In the genomic region with DNA sequence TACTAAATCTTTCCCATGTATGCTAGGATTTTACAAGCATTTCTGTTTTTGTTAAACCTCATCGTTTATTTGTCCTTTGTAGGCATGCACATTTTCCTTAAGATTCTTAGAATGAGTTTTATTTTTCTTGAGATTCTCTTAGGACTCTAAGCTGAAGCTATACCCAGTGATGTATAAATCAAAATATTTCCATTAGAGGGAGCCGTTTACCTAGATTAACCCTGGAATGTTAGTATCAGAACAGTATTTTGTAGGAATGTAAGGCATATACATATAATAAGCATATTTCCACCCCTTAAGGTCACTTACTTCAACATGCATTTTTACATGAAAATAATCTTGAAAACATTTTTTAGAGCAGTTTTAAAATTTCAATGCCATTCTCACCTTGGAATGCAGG, we compare ENCODE assay signal across 8 cellular contexts. TPM values are rescaled to one million over a fixed set of nuclear protein-coding genes. Genes with fewer than 3 reads are reported as not detected.
A peak's percentile ranks its signal among the peaks of the same experiment; 100 is the strongest.
DNase-seq lines count a peak whose midpoint lies in the region; ATAC-seq and TF ChIP-seq lines count a peak whose summit lies in the region.

No MANE protein-coding gene starts in this region.

- no peak for TF ChIP-seq EP300 in transverse colon (IDR thresholded peaks at IDR 0.05; ENCODE audit: low read depth)

- TF ChIP-seq POLR2A in transverse colon (IDR thresholded peaks at IDR 0.05) = no peak

- H3K27ac ChIP-seq in OCI-LY3 (ENCODE audit: low read length) (no peak overlapping the region), fibroblast of lung (ENCODE audit: insufficient read depth, low read length) (no peak overlapping the region), transverse colon (no peak overlapping the region)

- H3K79me2 ChIP-seq in OCI-LY3 (ENCODE audit: low read length) = no peaks in the 10 kb centered on the region
- no peaks in the 10 kb centered on the region for H3K79me2 ChIP-seq in fibroblast of lung (ENCODE audit: control insufficient read depth, insufficient read depth, low read length)

- no peak overlapping the region for H3K27ac Mint-ChIP-seq in activated CD8-positive, alpha-beta T cell treated with anti-CD3 and anti-CD28 coated beads for 36 hours
- H3K27ac Mint-ChIP-seq in activated CD8-positive, alpha-beta T cell treated with anti-CD3 and anti-CD28 coated beads, Interleukin-2, amount 10 ng/mL, durations not matched to agents 7 days and 5 days = no peak overlapping the region

- no peak overlapping the region for H3K9ac ChIP-seq in OCI-LY3 (ENCODE audit: low read length)
- H3K9ac ChIP-seq in fibroblast of lung (ENCODE audit: insufficient read depth, low read length) = no peak overlapping the region

- CTCF ChIA-PET in activated CD8-positive, alpha-beta T cell treated with anti-CD3 and anti-CD28 coated beads for 36 hours (lab: Charles Lee) = interaction anchor here (0.9 kb wide), 1 partner anchor 23 kb away, joined by 3 read pairs; no protein-coding TSS in a partner anchor
- CTCF ChIA-PET in activated CD8-positive, alpha-beta T cell treated with anti-CD3 and anti-CD28 coated beads, Interleukin-2, amount 10 ng/mL, durations not matched to agents 7 days and 5 days (lab: Charles Lee) = no interaction called here

- WGBS in transverse colon (ENCODE audit: low coverage in 1 of 2), 2 donors = 4 to 23% methylated on average over 2 of the region's 2 CpGs

- H3K4me3 Mint-ChIP-seq in activated CD8-positive, alpha-beta T cell treated with anti-CD3 and anti-CD28 coated beads for 36 hours = no peak overlapping the region
- no peak overlapping the region for H3K4me3 Mint-ChIP-seq in activated CD8-positive, alpha-beta T cell treated with anti-CD3 and anti-CD28 coated beads, Interleukin-2, amount 10 ng/mL, durations not matched to agents 7 days and 5 days

- no peak for ATAC-seq in activated CD8-positive, alpha-beta T cell treated with anti-CD3 and anti-CD28 coated beads for 36 hours
- ATAC-seq in activated CD8-positive, alpha-beta T cell treated with anti-CD3 and anti-CD28 coated beads, Interleukin-2, amount 10 ng/mL, durations not matched to agents 7 days and 5 days = no peak
- ATAC-seq in GM18519 (IDR thresholded peaks at IDR 0.05; ENCODE audit: low FRiP score, unreplicated experiment) (no peak), HG03520 (IDR thresholded peaks at IDR 0.05; ENCODE audit: unreplicated experiment) (no peak), HG03039 (IDR thresholded peaks at IDR 0.05; ENCODE audit: unreplicated experiment) (no peak)

- H3K4me2 ChIP-seq in OCI-LY3 (ENCODE audit: low read length) (no peak overlapping the region), fibroblast of lung (ENCODE audit: extremely low read depth, insufficient read depth, low read length) (no peak overlapping the region)

- in situ Hi-C loops in transverse colon (cut with MboI; ENCODE audit: low pct_ligation_motif_present in 1 of 4, low pct_unique_long_range_greater_than_20kb in 1 of 4, low sequenced_read_pairs in 3 of 4) = no loop called here

- H3K4me1 Mint-ChIP-seq in activated CD8-positive, alpha-beta T cell treated with anti-CD3 and anti-CD28 coated beads for 36 hours (ENCODE audit: low read depth) = no peaks in the 10 kb centered on the region
- H3K4me1 Mint-ChIP-seq in activated CD8-positive, alpha-beta T cell treated with anti-CD3 and anti-CD28 coated beads, Interleukin-2, amount 10 ng/mL, durations not matched to agents 7 days and 5 days (ENCODE audit: low read depth) = no peaks in the 10 kb centered on the region

- H3K27me3 ChIP-seq in OCI-LY3 (ENCODE audit: low read depth, low read length) = no peaks in the 10 kb centered on the region
- H3K27me3 ChIP-seq in fibroblast of lung (ENCODE audit: control insufficient read depth, insufficient read depth, low read length) = no peaks in the 10 kb centered on the region
- no peaks in the 10 kb centered on the region for H3K27me3 ChIP-seq in transverse colon

- no peaks in the 10 kb centered on the region for H4K20me1 ChIP-seq in OCI-LY3 (ENCODE audit: insufficient read depth, low read length)
- no peaks in the 10 kb centered on the region for H4K20me1 ChIP-seq in fibroblast of lung (ENCODE audit: control insufficient read depth, extremely low read depth, insufficient read depth, low read length)

- DNase-seq in activated CD8-positive, alpha-beta T cell treated with anti-CD3 and anti-CD28 coated beads for 36 hours = no peak
- DNase-seq in activated CD8-positive, alpha-beta T cell treated with anti-CD3 and anti-CD28 coated beads, Interleukin-2, amount 10 ng/mL, durations not matched to agents 7 days and 5 days = no peak
- DNase-seq in fibroblast of lung (ENCODE audit: low read depth in 2 of 2) (peak; percentile 23 to 58), transverse colon (no peak)

- POLR2A ChIA-PET in activated CD8-positive, alpha-beta T cell treated with anti-CD3 and anti-CD28 coated beads for 36 hours (lab: Charles Lee) = no interaction called here
- POLR2A ChIA-PET in activated CD8-positive, alpha-beta T cell treated with anti-CD3 and anti-CD28 coated beads, Interleukin-2, amount 10 ng/mL, durations not matched to agents 7 days and 5 days (lab: Charles Lee) = no interaction called here

- intact Hi-C loops in activated CD8-positive, alpha-beta T cell treated with anti-CD3 and anti-CD28 coated beads for 36 hours (cut with micrococcal nuclease) = no loop called here
- intact Hi-C loops in transverse colon (cut with DNase I; ENCODE audit: low total_unique reads) = no loop called here

- H3K9me3 ChIP-seq in OCI-LY3 (ENCODE audit: insufficient read depth, low read length) (no peaks in the 10 kb centered on the region), fibroblast of lung (ENCODE audit: control insufficient read depth, insufficient read depth, low read depth, low read length) (no peaks in the 10 kb centered on the region), transverse colon (no peaks in the 10 kb centered on the region)

- no peaks in the 10 kb centered on the region for H3K9me3 Mint-ChIP-seq in activated CD8-positive, alpha-beta T cell treated with anti-CD3 and anti-CD28 coated beads for 36 hours
- H3K9me3 Mint-ChIP-seq in activated CD8-positive, alpha-beta T cell treated with anti-CD3 and anti-CD28 coated beads, Interleukin-2, amount 10 ng/mL, durations not matched to agents 7 days and 5 days (ENCODE audit: insufficient read depth) = no peaks in the 10 kb centered on the region

- H3K36me3 ChIP-seq in OCI-LY3 (replicated peaks; ENCODE audit: low read depth, low read length) (no peaks in the 10 kb centered on the region), fibroblast of lung (ENCODE audit: control insufficient read depth, insufficient read depth, low read length) (no peaks in the 10 kb centered on the region), transverse colon (no peaks in the 10 kb centered on the region)

- H3K27me3 Mint-ChIP-seq in activated CD8-positive, alpha-beta T cell treated with anti-CD3 and anti-CD28 coated beads for 36 hours = no peaks in the 10 kb centered on the region
- H3K27me3 Mint-ChIP-seq in activated CD8-positive, alpha-beta T cell treated with anti-CD3 and anti-CD28 coated beads, Interleukin-2, amount 10 ng/mL, durations not matched to agents 7 days and 5 days (ENCODE audit: low read depth) = peaks cover 3% of the 10 kb centered on the region

- H2AFZ ChIP-seq in OCI-LY3 (ENCODE audit: low read depth, low read length) = no peak overlapping the region
- no peak overlapping the region for H2AFZ ChIP-seq in fibroblast of lung (ENCODE audit: low read length)

- no peak overlapping the region for H3K4me3 ChIP-seq in OCI-LY3 (ENCODE audit: low read length)
- H3K4me3 ChIP-seq in fibroblast of lung (replicated peaks in 1 of 4; ENCODE audit: control extremely low read depth in 1 of 4, insufficient read depth in 1 of 4, low read depth in 3 of 4, low read length in 4 of 4) = no peak overlapping the region
- no peak overlapping the region for H3K4me3 ChIP-seq in transverse colon

- no peaks in the 10 kb centered on the region for H3K4me1 ChIP-seq in OCI-LY3 (ENCODE audit: low read length)
- no peaks in the 10 kb centered on the region for H3K4me1 ChIP-seq in fibroblast of lung (ENCODE audit: control insufficient read depth, extremely low read depth, insufficient read depth, low read length)
- H3K4me1 ChIP-seq in transverse colon = peaks cover 0 to 10% (median 0%) of the 10 kb centered on the region in 4 donors

- peak; percentile 23 for TF ChIP-seq CTCF in activated CD8-positive, alpha-beta T cell treated with anti-CD3 and anti-CD28 coated beads for 36 hours (IDR thresholded peaks at IDR 0.05)
- TF ChIP-seq CTCF in OCI-LY3 (IDR thresholded peaks at IDR 0.05; ENCODE audit: low read depth, low read length) = peak; percentile 41
- TF ChIP-seq CTCF in fibroblast of lung (conservative IDR thresholded peaks at IDR 0.05 in 1 of 2, IDR thresholded peaks at IDR 0.05 in 1 of 2; ENCODE audit: low read depth in 1 of 2, low read length in 2 of 2) = peak in 1 of 2 donors; percentile 10
- TF ChIP-seq CTCF in transverse colon (IDR thresholded peaks at IDR 0.05) = peak; percentile 21 to 34 (median 26)

- no peaks in the 10 kb centered on the region for H3K36me3 Mint-ChIP-seq in activated CD8-positive, alpha-beta T cell treated with anti-CD3 and anti-CD28 coated beads for 36 hours (ENCODE audit: low read depth)
- H3K36me3 Mint-ChIP-seq in activated CD8-positive, alpha-beta T cell treated with anti-CD3 and anti-CD28 coated beads, Interleukin-2, amount 10 ng/mL, durations not matched to agents 7 days and 5 days (ENCODE audit: low read depth) = no peaks in the 10 kb centered on the region

RNA-seq across cellular contexts. Expression of a gene that starts 35.2 kb away (rescaled TPM):
- total RNA-seq in activated CD8-positive, alpha-beta T cell treated with anti-CD3 and anti-CD28 coated beads for 36 hours = 1 to 10 TPM in 1 of 2 experiments, under 1 TPM in 1; 0.32 to 1.0 TPM
- under 1 TPM; 0.34 to 0.47 TPM for total RNA-seq in activated CD8-positive, alpha-beta T cell treated with anti-CD3 and anti-CD28 coated beads, Interleukin-2, amount 10 ng/mL, durations not matched to agents 7 days and 5 days
- total RNA-seq in fibroblast of lung (19.2 and 19.5 TPM in 2 replicates), transverse colon (10 to 100 TPM; 25.8 to 45.4 (median 29.2) TPM)
- polyA plus RNA-seq in fibroblast of lung = 10.2 and 11.3 TPM in 2 replicates
- 7.9 and 8.6 TPM in 2 replicates for polyA plus RNA-seq in fibroblast of lung (2012)
- polyA minus RNA-seq in fibroblast of lung (ENCODE audit: low replicate concordance) = 15.0 and 21.3 TPM in 2 replicates

Comparison
In these comparisons a context has a peak if more than half of its experiments do, and no peak if none do; other contexts are left out.
1. DNase-seq: peak in fibroblast of lung (2 of 2); none in activated CD8-positive, alpha-beta T cell treated with anti-CD3 and anti-CD28 coated beads for 36 hours (single experiment), activated CD8-positive, alpha-beta T cell treated with anti-CD3 and anti-CD28 coated beads, Interleukin-2, amount 10 ng/mL, durations not matched to agents 7 days and 5 days (single experiment) and transverse colon (single experiment).
2. RNA of a gene that starts 35.2 kb away (total RNA-seq): 25.8 to 45.4 TPM in transverse colon and 19.2 to 19.5 TPM in fibroblast of lung; 0.32 to 1.0 TPM in activated CD8-positive, alpha-beta T cell treated with anti-CD3 and anti-CD28 coated beads for 36 hours and 0.34 to 0.47 TPM in activated CD8-positive, alpha-beta T cell treated with anti-CD3 and anti-CD28 coated beads, Interleukin-2, amount 10 ng/mL, durations not matched to agents 7 days and 5 days; every median in the first group is over 10 times any median in the second.